Comparison of ENCODE assay signal across 21 cellular contexts in genomic region chr2:49210191-49210590, GRCh38. TPM values are rescaled to one million over a fixed set of nuclear protein-coding genes. Genes with fewer than 3 reads are reported as not detected.
A peak's percentile ranks its signal among the peaks of the same experiment; 100 is the strongest.
DNase-seq lines count a peak whose midpoint lies in the region; ATAC-seq and TF ChIP-seq lines count a peak whose summit lies in the region.
"Had no signal": no experiment of that assay in that cellular context is flagged by ENCODE, and none has a peak within 500 bp of the region (broad histone marks: within the 10 kb centered on the region; RNA-seq: fewer than 3 reads in every experiment).

No MANE protein-coding gene starts in this region.

- POLR2A ChIA-PET in Caco-2 (lab: Charles Lee) = no interaction called here

- H3K27ac ChIP-seq in gastrocnemius medialis = no peak overlapping the region
- H3K27ac ChIP-seq: colonic mucosa, WERI-Rb-1 had no signal

- H3K4me3 Mint-ChIP-seq in Caco-2 (ENCODE audit: unreplicated experiment) = no peak overlapping the region
- H3K4me3 Mint-ChIP-seq: activated T-helper 1 cell treated with anti-CD3 and anti-CD28 coated beads, Interleukin-12 subunit alpha, Interleukin-12 subunit beta, Interleukin-2, Interleukin-4 antibody, amounts not matched to agents 30 ng/mL and 10 ng/mL and 1 ng/mL, durations not matched to agents 14 hours and 24 hours and 36 hours; memory B cell; type B pancreatic cell had no signal

- peaks cover 2% of the 10 kb centered on the region for H3K27me3 Mint-ChIP-seq in Caco-2 (ENCODE audit: insufficient read depth, unreplicated experiment)
- H3K27me3 Mint-ChIP-seq: memory B cell, type B pancreatic cell had no signal

- H3K27me3 ChIP-seq in Caco-2 (replicated peaks; ENCODE audit: control insufficient read depth, insufficient read depth, low read length) = no peaks in the 10 kb centered on the region
- no peaks in the 10 kb centered on the region for H3K27me3 ChIP-seq in gastrocnemius medialis
- H3K27me3 ChIP-seq: colonic mucosa had no signal

- no peaks in the 10 kb centered on the region for H3K36me3 Mint-ChIP-seq in Caco-2 (ENCODE audit: insufficient read depth, unreplicated experiment)
- H3K36me3 Mint-ChIP-seq: memory B cell, type B pancreatic cell had no signal

- H3K9me3 ChIP-seq in Caco-2 = no peaks in the 10 kb centered on the region
- no peaks in the 10 kb centered on the region for H3K9me3 ChIP-seq in gastrocnemius medialis
- H3K9me3 ChIP-seq: colonic mucosa had no signal

- TF ChIP-seq CTCF in Caco-2 (IDR thresholded peaks at IDR 0.05; ENCODE audit: insufficient read depth in 1 of 2, low read depth in 1 of 2, low read length in 1 of 2, severe bottlenecking in 1 of 2, unreplicated experiment in 1 of 2) (no peak), gastrocnemius medialis (IDR thresholded peaks at IDR 0.05 in 4 of 5, conservative IDR thresholded peaks at IDR 0.05 in 1 of 5) (no peak)

- no peaks in the 10 kb centered on the region for H3K9me3 Mint-ChIP-seq in Caco-2 (ENCODE audit: unreplicated experiment)
- H3K9me3 Mint-ChIP-seq: type B pancreatic cell had no signal

- no peak for TF ChIP-seq POLR2A in gastrocnemius medialis (IDR thresholded peaks at IDR 0.05)

- CTCF ChIA-PET in Caco-2 (lab: Charles Lee) = no interaction called here

- peak; percentile 43 to 68 for DNase-seq in Caco-2
- DNase-seq in ELF-1 (ENCODE audit: low read depth, low spot score) = peak; percentile 88
- peak; percentile 8 for DNase-seq in OCI-M1 (lab: John Stamatoyannopoulos, UW)
- DNase-seq in iPS DF 19.7 (ENCODE audit: low read depth, low spot score) = peak; percentile 61
- DNase-seq in NK-92 treated with Interleukin-12 subunit alpha and Interleukin-12 subunit beta, amount 100 ng/mL, for 24 hours (lab: John Stamatoyannopoulos, UW) = no peak
- no peak for DNase-seq in gastrocnemius medialis
- DNase-seq: activated CD4-positive, alpha-beta T cell treated with anti-CD3 and anti-CD28 coated beads, Interleukin-2, amount 50 U/mL, for 1 hour; activated naive CD4-positive, alpha-beta T cell treated with anti-CD3 and anti-CD28 coated beads, Interleukin-2, amount 50 U/mL, for 16 hours; colonic mucosa; left cardiac atrium; NCI-H1092 treated with DMSO at 0.1 percent for 48 hours; NCI-H510A treated with DMSO at 0.1 percent for 48 hours; nucleus accumbens; WERI-Rb-1 had no signal

- BruUV-seq in Caco-2 (replicated peaks; lab: Mats Ljungman, UMichigan) = no TSS peak

- in situ Hi-C loops in gastrocnemius medialis (cut with MboI; ENCODE audit: low sequenced_read_pairs in 4 of 4) = no loop called here

- H3K4me1 ChIP-seq in Caco-2 (0 out of 2 replicates have a peak, but pooled peaks cover 3% of the 10 kb centered on the region), gastrocnemius medialis (no peaks in the 10 kb centered on the region)
- H3K4me1 ChIP-seq: colonic mucosa had no signal

- ATAC-seq in GM18502 (IDR thresholded peaks at IDR 0.05; ENCODE audit: poor library complexity, unreplicated experiment) = no peak
- no peak for ATAC-seq in GM19452 (IDR thresholded peaks at IDR 0.05; ENCODE audit: unreplicated experiment)
- ATAC-seq in gastrocnemius medialis = no peak
- ATAC-seq: HCT116, left cardiac atrium had no signal

- no peaks in the 10 kb centered on the region for H3K4me1 Mint-ChIP-seq in Caco-2 (ENCODE audit: low read depth, unreplicated experiment)
- H3K4me1 Mint-ChIP-seq: memory B cell had no signal

- no peak overlapping the region for H3K4me3 ChIP-seq in Caco-2 (ENCODE audit: low read depth, low read length)
- no peak overlapping the region for H3K4me3 ChIP-seq in gastrocnemius medialis
- H3K4me3 ChIP-seq: colonic mucosa had no signal

- intact Hi-C loops in Caco-2 (cut with micrococcal nuclease; ENCODE audit: unreplicated experiment) (no loop called here), gastrocnemius medialis (cut with DNase I; ENCODE audit: low total_unique reads) (no loop called here)

- H3K36me3 ChIP-seq in Caco-2 (ENCODE audit: control insufficient read depth, insufficient read depth, low read length) (no peaks in the 10 kb centered on the region), gastrocnemius medialis (no peaks in the 10 kb centered on the region)
- H3K36me3 ChIP-seq: colonic mucosa, WERI-Rb-1 had no signal

- no peak overlapping the region for H3K27ac Mint-ChIP-seq in Caco-2 (ENCODE audit: unreplicated experiment)
- H3K27ac Mint-ChIP-seq: activated T-helper 1 cell treated with anti-CD3 and anti-CD28 coated beads, Interleukin-12 subunit alpha, Interleukin-12 subunit beta, Interleukin-2, Interleukin-4 antibody, amounts not matched to agents 30 ng/mL and 10 ng/mL and 1 ng/mL, durations not matched to agents 14 hours and 24 hours and 36 hours; memory B cell; type B pancreatic cell had no signal

RNA-seq across cellular contexts. Expression of gene FSHR, which starts 55.9 kb away (rescaled TPM):
- 0.41 and 1.0 TPM in 2 replicates for total RNA-seq in Caco-2 (2022)
- total RNA-seq in gastrocnemius medialis = not detected
- total RNA-seq: activated T-helper 1 cell treated with anti-CD3 and anti-CD28 coated beads, Interleukin-12 subunit alpha, Interleukin-12 subunit beta, Interleukin-2, Interleukin-4 antibody, amounts not matched to agents 30 ng/mL and 10 ng/mL and 1 ng/mL, durations not matched to agents 14 hours and 24 hours and 36 hours; colonic mucosa; LHCN-M2 had no signal

Comparison
In these comparisons a context has a peak if more than half of its experiments do, and no peak if none do; other contexts are left out.
1. DNase-seq: peak in Caco-2 (2 of 2), ELF-1 (single experiment), OCI-M1 (single experiment) and iPS DF 19.7 (single experiment); none in NK-92 treated with Interleukin-12 subunit alpha and Interleukin-12 subunit beta, amount 100 ng/mL, for 24 hours (single experiment) and gastrocnemius medialis (0 of 2).